ENCODE assay signal across 1 cellular context in genomic region chr6:37382954-37383353, GRCh38.
TF ChIP-seq lines count a peak whose summit lies in the region.

No MANE protein-coding gene starts in this region.

TF ChIP-seq in WTC11, 78 proteins besides CTCF, POLR2A, EP300 and RAD21 (continued from another document):
- no peak for TF ChIP-seq AFF4 (CRISPR knock-in tag; IDR thresholded peaks at IDR 0.05; ENCODE audit: borderline replicate concordance)
- TF ChIP-seq EMX1 (CRISPR knock-in tag; IDR thresholded peaks at IDR 0.05) = no peak
- no peak for TF ChIP-seq ZNF281 (CRISPR knock-in tag; IDR thresholded peaks at IDR 0.05)
